13 cellular contexts compared by ENCODE assay signal in genomic region chr20:10089871-10090587, GRCh38.
"Had no signal": no experiment of that assay in that cellular context is flagged by ENCODE, and none has a peak within 500 bp of the region (broad histone marks: within the 10 kb centered on the region; RNA-seq: fewer than 3 reads in every experiment).

No MANE protein-coding gene starts in this region.

- DNase-seq: T-helper 9 cell had no signal

- ATAC-seq: activated CD4-positive, CD25-positive, alpha-beta regulatory T cell treated with anti-CD3 and anti-CD28 coated beads, Interleukin-2, amount 50 U/mL, for 24 hours; activated naive CD8-positive, alpha-beta T cell treated with anti-CD3 and anti-CD28 coated beads, Interleukin-2, amount 50 U/mL, for 24 hours had no signal

- H3K27me3 Mint-ChIP-seq: activated naive CD8-positive, alpha-beta T cell treated with anti-CD3 and anti-CD28 coated beads, Interleukin-2, amount 50 U/mL, for 24 hours had no signal

- H3K4me1 Mint-ChIP-seq: activated naive CD8-positive, alpha-beta T cell treated with anti-CD3 and anti-CD28 coated beads, Interleukin-2, amount 50 U/mL, for 24 hours; naive B cell; stimulated activated memory B cell treated with anti-CD40 and anti-IgM and Interleukin-4, amounts not matched to agents 10 μg/mL and 1 μg/mL and 100 μg/mL, for 72 hours had no signal

- H3K36me3 Mint-ChIP-seq: naive B cell; neural progenitor cell; stimulated activated memory B cell treated with anti-CD40 and anti-IgM and Interleukin-4, amounts not matched to agents 10 μg/mL and 1 μg/mL and 100 μg/mL, for 72 hours had no signal

- H3K9me3 Mint-ChIP-seq: activated naive CD4-positive, alpha-beta T cell treated with anti-CD3 and anti-CD28 coated beads for 36 hours; activated naive CD8-positive, alpha-beta T cell treated with anti-CD3 and anti-CD28 coated beads, Interleukin-2, amount 50 U/mL, for 24 hours; activated T-helper 2 cell treated with anti-CD3 and anti-CD28 coated beads, Interferon-gamma antibody, Interleukin-2, Interleukin-4, amounts not matched to agents 10 μg/mL and 5 μg/mL and 100 μg/mL, durations not matched to agents 14 hours and 24 hours and 36 hours; endodermal cell; naive B cell; neural progenitor cell; stimulated activated memory B cell treated with anti-CD40 and anti-IgM and Interleukin-4, amounts not matched to agents 10 μg/mL and 1 μg/mL and 100 μg/mL, for 72 hours had no signal

- H3K27ac Mint-ChIP-seq: activated naive CD4-positive, alpha-beta T cell treated with anti-CD3 and anti-CD28 coated beads for 36 hours; activated naive CD8-positive, alpha-beta T cell treated with anti-CD3 and anti-CD28 coated beads, Interleukin-2, amount 50 U/mL, for 24 hours; activated T-helper 2 cell treated with anti-CD3 and anti-CD28 coated beads, Interferon-gamma antibody, Interleukin-2, Interleukin-4, amounts not matched to agents 10 μg/mL and 5 μg/mL and 100 μg/mL, durations not matched to agents 14 hours and 24 hours and 36 hours; endodermal cell; naive B cell; neural progenitor cell; stimulated activated memory B cell treated with anti-CD40 and anti-IgM and Interleukin-4, amounts not matched to agents 10 μg/mL and 1 μg/mL and 100 μg/mL, for 72 hours had no signal

- H3K4me3 Mint-ChIP-seq: activated naive CD4-positive, alpha-beta T cell treated with anti-CD3 and anti-CD28 coated beads for 36 hours; activated naive CD8-positive, alpha-beta T cell treated with anti-CD3 and anti-CD28 coated beads, Interleukin-2, amount 50 U/mL, for 24 hours; endodermal cell; naive B cell; neural progenitor cell; stimulated activated memory B cell treated with anti-CD40 and anti-IgM and Interleukin-4, amounts not matched to agents 10 μg/mL and 1 μg/mL and 100 μg/mL, for 72 hours had no signal

- H3K4me3 ChIP-seq: cardiac muscle cell, dorsolateral prefrontal cortex, hepatocyte, left lung, neural progenitor cell had no signal
